Comparison of ENCODE assay signal across 41 cellular contexts in genomic region chr5:181142054-181142453, GRCh38. TPM values are rescaled to one million over a fixed set of nuclear protein-coding genes. Genes with fewer than 3 reads are reported as not detected.
"Had no signal": no experiment of that assay in that cellular context is flagged by ENCODE, and none has a peak within 500 bp of the region (broad histone marks: within the 10 kb centered on the region; RNA-seq: fewer than 3 reads in every experiment).

No MANE protein-coding gene starts in this region.

- H3K9me3 Mint-ChIP-seq: activated B cell treated with CpG ODN at 0.5 μM for 24 hours had no signal

- ATAC-seq: activated naive CD8-positive, alpha-beta T cell treated with anti-CD3 and anti-CD28 coated beads, Interleukin-2, amount 50 U/mL, for 24 hours; Right ventricle myocardium inferior; SK-N-SH treated with all-trans-retinoic acid at 6 μM for 48 hours had no signal

- H3K4me2 ChIP-seq: PC-9 had no signal

- H2AFZ ChIP-seq: PC-9 had no signal

- H3K27ac ChIP-seq: PC-9, RWPE1, VCaP had no signal

- DNase-seq: activated B cell treated with CpG ODN at 0.5 μM for 24 hours; activated CD4-positive, alpha-beta memory T cell treated with anti-CD3 and anti-CD28 coated beads for 36 hours; activated CD4-positive, alpha-beta T cell treated with anti-CD3 and anti-CD28 coated beads for 4 hours; activated CD4-positive, alpha-beta T cell treated with anti-CD3 and anti-CD28 coated beads, Interleukin-2, amount 50 U/mL, for 1 hour; activated CD4-positive, CD25-positive, alpha-beta regulatory T cell treated with anti-CD3 and anti-CD28 coated beads, Interleukin-2, amount 50 U/mL, for 72 hours; activated CD8-positive, alpha-beta memory T cell treated with anti-CD3 and anti-CD28 coated beads, Interleukin-2, amount 50 U/mL, for 4 hours; activated effector memory CD4-positive, alpha-beta T cell treated with Interleukin-2 at 50 U/mL for 16 hours; activated naive CD4-positive, alpha-beta T cell treated with anti-CD3 and anti-CD28 coated beads, Interleukin-2, amount 10 ng/mL, durations not matched to agents 7 days and 5 days; activated naive CD8-positive, alpha-beta T cell treated with anti-CD3 and anti-CD28 coated beads, Interleukin-2, amount 50 U/mL, for 24 hours; activated T-cell treated with anti-CD3 and anti-CD28 coated beads for 4 hours; activated T-cell treated with anti-CD3 and anti-CD28 coated beads, Interleukin-2, amount 50 U/mL, for 48 hours; anterior cingulate cortex; caudate nucleus; cerebellar nuclear complex; MM.1S; NCI-H1092 treated with DMSO at 0.1 percent for 48 hours; NCI-H1417; NCI-H146; NCI-H187; NCI-H2029 treated with DMSO at 0.1 percent for 48 hours; NCI-H2107; NCI-H2171; NCI-H510A; NCI-H526; NCI-H748 treated with DMSO at 0.1 percent for 48 hours; NK-92 treated with Interleukin-12 subunit alpha and Interleukin-12 subunit beta, amount 100 ng/mL, for 24 hours; PC-9; SIG-M5; T-helper 1 cell; T-helper 2 cell; T-helper 9 cell had no signal

- FAIRE-seq: bronchial epithelial cell, RCC 7860 had no signal

- H3K4me1 Mint-ChIP-seq: activated B cell treated with CpG ODN at 0.5 μM for 24 hours; activated naive CD4-positive, alpha-beta T cell treated with anti-CD3 and anti-CD28 coated beads, Interleukin-2, amount 10 ng/mL, durations not matched to agents 7 days and 5 days; activated naive CD8-positive, alpha-beta T cell treated with anti-CD3 and anti-CD28 coated beads, Interleukin-2, amount 50 U/mL, for 24 hours; brain had no signal

- H3K27ac Mint-ChIP-seq: activated B cell treated with CpG ODN at 0.5 μM for 24 hours; activated CD4-positive, alpha-beta memory T cell treated with anti-CD3 and anti-CD28 coated beads for 36 hours; activated naive CD4-positive, alpha-beta T cell treated with anti-CD3 and anti-CD28 coated beads, Interleukin-2, amount 10 ng/mL, durations not matched to agents 7 days and 5 days; activated naive CD8-positive, alpha-beta T cell; activated naive CD8-positive, alpha-beta T cell treated with anti-CD3 and anti-CD28 coated beads, Interleukin-2, amount 50 U/mL, for 24 hours; brain had no signal

- H3K36me3 Mint-ChIP-seq: activated CD4-positive, alpha-beta memory T cell treated with anti-CD3 and anti-CD28 coated beads for 36 hours; activated naive CD4-positive, alpha-beta T cell treated with anti-CD3 and anti-CD28 coated beads, Interleukin-2, amount 10 ng/mL, durations not matched to agents 7 days and 5 days; activated naive CD8-positive, alpha-beta T cell; brain had no signal

- H3K4me3 Mint-ChIP-seq: activated B cell treated with CpG ODN at 0.5 μM for 24 hours; activated CD4-positive, alpha-beta memory T cell treated with anti-CD3 and anti-CD28 coated beads for 36 hours; activated naive CD4-positive, alpha-beta T cell treated with anti-CD3 and anti-CD28 coated beads, Interleukin-2, amount 10 ng/mL, durations not matched to agents 7 days and 5 days; activated naive CD8-positive, alpha-beta T cell; activated naive CD8-positive, alpha-beta T cell treated with anti-CD3 and anti-CD28 coated beads, Interleukin-2, amount 50 U/mL, for 24 hours; brain had no signal

- H3K4me3 ChIP-seq: PC-9 had no signal

RNA-seq across cellular contexts. Expression of gene OR2V2, which starts 5.3 kb away (rescaled TPM):
- total RNA-seq: activated B cell treated with CpG ODN at 0.5 μM for 24 hours; activated CD4-positive, alpha-beta memory T cell treated with anti-CD3 and anti-CD28 coated beads for 36 hours; bronchial epithelial cell; PC-9; Right ventricle myocardium inferior; SK-MEL-5 had no signal

RNA-seq across cellular contexts. Expression of gene OR2V1, which starts 11.1 kb away (rescaled TPM):
- total RNA-seq: activated B cell treated with CpG ODN at 0.5 μM for 24 hours; activated CD4-positive, alpha-beta memory T cell treated with anti-CD3 and anti-CD28 coated beads for 36 hours; bronchial epithelial cell; OCI-LY7; PC-9; Right ventricle myocardium inferior; SK-MEL-5 had no signal
